ENCODE assay signal across 9 cellular contexts in the genomic region with DNA sequence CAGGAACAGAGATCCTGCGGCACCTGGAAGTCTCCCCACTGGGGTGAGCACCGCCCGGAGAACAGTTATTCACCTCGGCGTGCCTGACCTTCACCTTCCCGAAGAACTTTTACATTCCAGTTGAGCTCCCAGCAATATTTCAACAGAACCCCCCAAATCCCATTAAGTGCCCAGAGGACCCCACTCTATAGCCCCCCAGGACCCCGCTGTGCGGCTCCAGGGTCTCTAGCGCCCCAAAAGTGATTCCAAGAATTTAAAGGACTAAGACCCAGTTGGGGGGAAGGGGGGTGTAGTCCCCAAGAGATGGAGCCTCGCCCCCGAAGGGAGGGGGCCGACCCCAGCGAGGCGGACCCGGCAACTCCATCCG. TPM values are rescaled to one million over a fixed set of nuclear protein-coding genes. Genes with fewer than 3 reads are reported as not detected.
DNase-seq lines count a peak whose midpoint lies in the region; ATAC-seq and TF ChIP-seq lines count a peak whose summit lies in the region.
"Had no signal": no experiment of that assay in that cellular context is flagged by ENCODE, and none has a peak within 500 bp of the region (broad histone marks: within the 10 kb centered on the region; RNA-seq: fewer than 3 reads in every experiment).

No MANE protein-coding gene starts in this region.

- H3K36me3 ChIP-seq in DND-41 (ENCODE audit: insufficient read depth, low read length) (peaks cover 20% of the 10 kb centered on the region), Peyer's patch (peaks cover 0 to 24% (median 0%) of the 10 kb centered on the region in 3 donors)

- DNase-seq in DND-41 = no peak
- no peak for DNase-seq in Peyer's patch
- DNase-seq in epithelial cell of esophagus (ENCODE audit: low read depth) = no peak
- DNase-seq in osteocyte (ENCODE audit: extremely low spot score, unreplicated experiment) = no peak
- no peak for DNase-seq in NCI-H446 treated with DMSO at 0.1 percent for 48 hours (lab: John Stamatoyannopoulos, UW)
- no peak for DNase-seq in NCI-H187 treated with DMSO at 0.1 percent for 48 hours (lab: John Stamatoyannopoulos, UW)
- no peak for DNase-seq in SK-N-DZ (ENCODE audit: low spot score)

- H3K27me3 Mint-ChIP-seq in osteocyte (ENCODE audit: unreplicated experiment) = no peaks in the 10 kb centered on the region

- peak overlapping the region; percentile 91 for H3K9ac ChIP-seq in DND-41 (ENCODE audit: low read depth, low read length)

- TF ChIP-seq CTCF in DND-41 (IDR thresholded peaks at IDR 0.05; ENCODE audit: borderline replicate concordance, extremely low read depth, low read length, poor library complexity, severe bottlenecking) = no peak
- no peak for TF ChIP-seq CTCF in Peyer's patch (IDR thresholded peaks at IDR 0.05)
- TF ChIP-seq CTCF in epithelial cell of esophagus (IDR thresholded peaks at IDR 0.05; ENCODE audit: insufficient read depth, low read depth, low read length, missing control alignments) = no peak
- peak; percentile 28 for TF ChIP-seq CTCF in osteocyte (IDR thresholded peaks at IDR 0.05)

- no peaks in the 10 kb centered on the region for H3K27me3 ChIP-seq in DND-41 (ENCODE audit: insufficient read depth, low read length, poor library complexity)
- H3K27me3 ChIP-seq in Peyer's patch = no peaks in the 10 kb centered on the region

- H3K4me2 ChIP-seq in DND-41 (ENCODE audit: insufficient read depth, low read length) = peak overlapping the region; percentile 98

- peaks cover 27% of the 10 kb centered on the region for H3K79me2 ChIP-seq in DND-41 (ENCODE audit: insufficient read depth, low read length)

- no peak for TF ChIP-seq POLR2A in Peyer's patch (IDR thresholded peaks at IDR 0.05)

- peaks cover 5% of the 10 kb centered on the region for H3K36me3 Mint-ChIP-seq in osteocyte (ENCODE audit: unreplicated experiment)

- peak overlapping the region; percentile 95 for H3K4me3 Mint-ChIP-seq in osteocyte (ENCODE audit: unreplicated experiment)

- peaks cover 41% of the 10 kb centered on the region for H3K4me1 Mint-ChIP-seq in osteocyte (ENCODE audit: unreplicated experiment)

- peak overlapping the region; percentile 92 for H3K27ac Mint-ChIP-seq in osteocyte (ENCODE audit: unreplicated experiment)

- peak overlapping the region; percentile 79 for H2AFZ ChIP-seq in DND-41 (ENCODE audit: low read depth, low read length)

- H4K20me1 ChIP-seq in DND-41 (ENCODE audit: insufficient read depth, low read length) = peaks cover 3% of the 10 kb centered on the region; the same call in 1 of the 2 replicates

- no peaks in the 10 kb centered on the region for H3K9me3 Mint-ChIP-seq in osteocyte (ENCODE audit: unreplicated experiment)

- peak overlapping the region; percentile 85 to 96 for H3K4me3 ChIP-seq in DND-41 (ENCODE audit: low read depth in 1 of 2, low read length in 2 of 2)
- H3K4me3 ChIP-seq in Peyer's patch = peak overlapping the region; percentile 67 to 93 (median 86)
- H3K4me3 ChIP-seq in epithelial cell of esophagus (ENCODE audit: low read length) = peak overlapping the region; percentile 82

- peaks cover 54% of the 10 kb centered on the region for H3K4me1 ChIP-seq in DND-41 (ENCODE audit: insufficient read depth, low read length)
- peaks cover 0 to 36% (median 25%) of the 10 kb centered on the region in 4 donors for H3K4me1 ChIP-seq in Peyer's patch

- H3K27ac ChIP-seq in DND-41 (ENCODE audit: low read length) (peak overlapping the region; percentile 96), Peyer's patch (peak overlapping the region; percentile 93 to 97 (median 96))

- ATAC-seq in DND-41 (ENCODE audit: insufficient read depth, low read depth) (no peak), HG03460 (IDR thresholded peaks at IDR 0.05; ENCODE audit: unreplicated experiment) (no peak)

- no peaks in the 10 kb centered on the region for H3K9me3 ChIP-seq in DND-41 (ENCODE audit: insufficient read depth, low read length, severe bottlenecking)
- H3K9me3 ChIP-seq in Peyer's patch = no peaks in the 10 kb centered on the region

RNA-seq across cellular contexts. Expression of gene GPR108, which starts 0.5 kb away (rescaled TPM):
- 100 to 1,000 TPM in 1 of 4 donors, 10 to 100 TPM in 3; 54.5 to 133 (median 92.2) TPM for total RNA-seq in Peyer's patch
- 45.4 and 51.5 TPM in 2 replicates for total RNA-seq in osteocyte
- polyA plus RNA-seq in SK-N-DZ (2014; cell fraction: cytosol; rRNA removed) = 33.8 and 39.2 TPM in 2 replicates
- 59.8 and 73.1 TPM in 2 replicates for polyA plus RNA-seq in SK-N-DZ (2014; cell fraction: nucleus; rRNA removed)

RNA-seq across cellular contexts. Expression of gene TRIP10, which starts 2.6 kb away (rescaled TPM):
- 100 to 1,000 TPM in 1 of 4 donors, 10 to 100 TPM in 3; 30.1 to 314 (median 81.5) TPM for total RNA-seq in Peyer's patch
- 51.1 and 53.8 TPM in 2 replicates for total RNA-seq in osteocyte
- polyA plus RNA-seq in SK-N-DZ (2014; cell fraction: cytosol; rRNA removed) = 10.4 and 42.0 TPM in 2 replicates
- 11.9 and 16.9 TPM in 2 replicates for polyA plus RNA-seq in SK-N-DZ (2014; cell fraction: nucleus; rRNA removed)

RNA-seq across cellular contexts. Expression of gene C3, which starts 16.4 kb away (rescaled TPM):
- total RNA-seq in Peyer's patch (100 to 1,000 TPM in 3 of 4 donors, 10 to 100 TPM in 1; 89.1 to 548 (median 264) TPM), osteocyte (0.56 TPM in 1 of 2 replicates, not detected in the other)
- polyA plus RNA-seq in SK-N-DZ (2014; cell fraction: cytosol; rRNA removed) = not detected in 2 replicates
- not detected in 2 replicates for polyA plus RNA-seq in SK-N-DZ (2014; cell fraction: nucleus; rRNA removed)

RNA-seq across cellular contexts. Expression of gene SH2D3A, which starts 30.3 kb away (rescaled TPM):
- total RNA-seq in Peyer's patch (100 to 1,000 TPM in 1 of 4 donors, 10 to 100 TPM in 3; 43.7 to 127 (median 91.9) TPM), osteocyte (not detected in 2 replicates)
- polyA plus RNA-seq in SK-N-DZ (2014; cell fraction: cytosol; rRNA removed) = 0.71 and 0.80 TPM in 2 replicates
- 0.06 and 2.2 TPM in 2 replicates for polyA plus RNA-seq in SK-N-DZ (2014; cell fraction: nucleus; rRNA removed)

RNA-seq across cellular contexts. Expression of gene VAV1, which starts 35.6 kb away (rescaled TPM):
- total RNA-seq in Peyer's patch = 10 to 100 TPM in 1 of 4 donors, 1 to 10 TPM in 3; 7.0 to 57.8 (median 7.7) TPM
- total RNA-seq in osteocyte = not detected in 2 replicates
- polyA plus RNA-seq in SK-N-DZ (2014; cell fraction: cytosol; rRNA removed) = not detected in 2 replicates
- polyA plus RNA-seq in SK-N-DZ (2014; cell fraction: nucleus; rRNA removed) = not detected in 2 replicates
- total RNA-seq: lung microvascular endothelial cell had no signal

Comparison
In these comparisons a context has a peak if more than half of its experiments do, and no peak if none do; other contexts are left out.
1. RNA of gene C3, which starts 16.4 kb away (total RNA-seq): 89.1 to 548 TPM in Peyer's patch; 0.56 TPM in osteocyte; every median in the first group is over 10 times any median in the second.
2. Peak in every context shown above with its lines, with median percentiles within 50 percentile points of each other: H3K4me3 ChIP-seq.